Comparison of ENCODE assay signal across 8 cellular contexts in genomic region chr12:105330283-105330937, GRCh38. TPM values are rescaled to one million over a fixed set of nuclear protein-coding genes. Genes with fewer than 3 reads are reported as not detected.
A peak's percentile ranks its signal among the peaks of the same experiment; 100 is the strongest.
DNase-seq lines count a peak whose midpoint lies in the region; ATAC-seq and TF ChIP-seq lines count a peak whose summit lies in the region.

TSS of gene C12orf75 (plus strand) at chr12:105330691. CDS start at chr12:105330892, 201 bp downstream.

- TF ChIP-seq CTCF in OCI-LY3 (IDR thresholded peaks at IDR 0.05; ENCODE audit: low read depth, low read length): no peak

- H3K4me1 ChIP-seq in OCI-LY3 (ENCODE audit: low read length) (peaks cover 31% of the 10 kb centered on the region), esophagus (ENCODE audit: control insufficient read depth in 2 of 2, insufficient read depth in 2 of 2, low read length in 1 of 2) (no peaks in the 10 kb centered on the region), muscle layer of duodenum (ENCODE audit: control insufficient read depth in 1 of 2, insufficient read depth in 2 of 2, low read length in 2 of 2) (peaks cover 5 to 11% of the 10 kb centered on the region in 2 donors)

- H3K27me3 ChIP-seq in OCI-LY3 (ENCODE audit: low read depth, low read length) (no peaks in the 10 kb centered on the region), esophagus (ENCODE audit: control insufficient read depth in 1 of 2, insufficient read depth in 2 of 2, low read length in 2 of 2) (no peaks in the 10 kb centered on the region), muscle layer of duodenum (ENCODE audit: low read depth, low read length) (no peaks in the 10 kb centered on the region)

- peak within 1 kb of the TSS; percentile 42; the same call in 1 of the 2 replicates for H3K27ac ChIP-seq in OCI-LY3 (ENCODE audit: low read length)
- H3K27ac ChIP-seq in esophagus (ENCODE audit: low read depth in 2 of 2, low read length in 1 of 2): peak within 1 kb of the TSS in 1 of 2 donors; percentile 47
- no peak within 1 kb of the TSS for H3K27ac ChIP-seq in muscle layer of duodenum (ENCODE audit: low read length)

- peak within 1 kb of the TSS; percentile 79 for H3K9ac ChIP-seq in OCI-LY3 (ENCODE audit: low read length)

- ATAC-seq in GM21529 (IDR thresholded peaks at IDR 0.05; ENCODE audit: unreplicated experiment): peak; percentile 81

- H3K9me3 ChIP-seq in OCI-LY3 (ENCODE audit: insufficient read depth, low read length) (no peaks in the 10 kb centered on the region), esophagus (ENCODE audit: control insufficient read depth in 2 of 2, insufficient read depth in 1 of 2, low read depth in 1 of 2, low read length in 1 of 2) (no peaks in the 10 kb centered on the region), muscle layer of duodenum (ENCODE audit: control insufficient read depth in 1 of 2, low read length in 2 of 2) (no peaks in the 10 kb centered on the region)

- 0% methylated on average over 38 to 66 of the region's 66 CpGs for whole genome bisulfite sequencing in esophagus, 2 donors

- peak within 1 kb of the TSS; percentile 92 for H3K4me2 ChIP-seq in OCI-LY3 (ENCODE audit: low read length)

- H3K4me3 ChIP-seq in OCI-LY3 (ENCODE audit: low read length) (peak within 1 kb of the TSS; percentile 97), esophagus (ENCODE audit: low read depth in 1 of 2, low read length in 2 of 2) (peak within 1 kb of the TSS; percentile 61), muscle layer of duodenum (ENCODE audit: low read depth in 1 of 2, low read length in 2 of 2) (peak within 1 kb of the TSS; percentile 47 to 79)

- H4K20me1 ChIP-seq in OCI-LY3 (ENCODE audit: insufficient read depth, low read length): 0 out of 2 replicates have a peak, but pooled peaks cover 3% of the 10 kb centered on the region

- H3K79me2 ChIP-seq in OCI-LY3 (ENCODE audit: low read length): peaks cover 25% of the 10 kb centered on the region

- peak within 1 kb of the TSS; percentile 79 for H2AFZ ChIP-seq in OCI-LY3 (ENCODE audit: low read depth, low read length)

- DNase-seq in DMS153 (lab: John Stamatoyannopoulos, UW) (peak; percentile 66), HuH-7.5 (ENCODE audit: low spot score) (peak; percentile 90), activated T-cell treated with anti-CD3 and anti-CD28 coated beads for 48 hours (ENCODE audit: low read depth) (peak; percentile 84)
- peak; percentile 71 for DNase-seq in stimulated activated CD8-positive, alpha-beta memory T cell treated with anti-CD3 and anti-CD28 coated beads, Interleukin-7, amount 100 ng/mL, for 24 hours (ENCODE audit: low read depth)

- H3K36me3 ChIP-seq in OCI-LY3 (replicated peaks; ENCODE audit: low read depth, low read length): no peaks in the 10 kb centered on the region
- H3K36me3 ChIP-seq in esophagus (ENCODE audit: control insufficient read depth in 2 of 2, insufficient read depth in 2 of 2, low read length in 1 of 2): no peaks in the 10 kb centered on the region
- no peaks in the 10 kb centered on the region for H3K36me3 ChIP-seq in muscle layer of duodenum (ENCODE audit: control insufficient read depth in 1 of 2, insufficient read depth in 2 of 2, low read length in 2 of 2)

RNA-seq across cellular contexts. Expression of gene C12orf75, which starts in this region (rescaled TPM):
- 10 to 100 TPM in 1 of 2 donors, 1 to 10 TPM in 1; 7.9 to 15.3 TPM for polyA plus RNA-seq in esophagus
